22 cellular contexts compared by ENCODE assay signal in genomic region chr7:42502022-42502421, GRCh38.
DNase-seq lines count a peak whose midpoint lies in the region; ATAC-seq and TF ChIP-seq lines count a peak whose summit lies in the region.
"Had no signal": no experiment of that assay in that cellular context is flagged by ENCODE, and none has a peak within 500 bp of the region (broad histone marks: within the 10 kb centered on the region; RNA-seq: fewer than 3 reads in every experiment).

No MANE protein-coding gene starts in this region.

- intact Hi-C loops in esophagus squamous epithelium (cut with DNase I), result no loop called here

- H3K27ac ChIP-seq in WERI-Rb-1 (no peak overlapping the region), esophagus squamous epithelium (no peak overlapping the region)
- H3K27ac ChIP-seq: BLaER1, dorsolateral prefrontal cortex, thoracic aorta had no signal

- H3K9me3 ChIP-seq in WERI-Rb-1 (ENCODE audit: severe bottlenecking), result no peaks in the 10 kb centered on the region
- H3K9me3 ChIP-seq in esophagus squamous epithelium, result no peaks in the 10 kb centered on the region
- H3K9me3 ChIP-seq: BLaER1, mucosa of descending colon, thoracic aorta had no signal

- TF ChIP-seq POLR2A in esophagus squamous epithelium (IDR thresholded peaks at IDR 0.05), result no peak

- H3K4me1 ChIP-seq in esophagus squamous epithelium, result no peaks in the 10 kb centered on the region
- H3K4me1 ChIP-seq: BLaER1 had no signal

- H3K4me3 ChIP-seq in WERI-Rb-1 (ENCODE audit: low read depth, low read length) (no peak overlapping the region), esophagus squamous epithelium (no peak overlapping the region)
- H3K4me3 ChIP-seq: BLaER1, dorsolateral prefrontal cortex, mucosa of descending colon, thoracic aorta had no signal

- no peaks in the 10 kb centered on the region for H3K27me3 ChIP-seq in WERI-Rb-1 (ENCODE audit: insufficient read depth, low read depth, severe bottlenecking)
- H3K27me3 ChIP-seq in esophagus squamous epithelium, result no peaks in the 10 kb centered on the region
- H3K27me3 ChIP-seq: BLaER1 had no signal

- ATAC-seq in esophagus mucosa (peak; percentile 47), GM18502 (IDR thresholded peaks at IDR 0.05; ENCODE audit: poor library complexity, unreplicated experiment) (no peak)
- ATAC-seq: activated CD8-positive, alpha-beta T cell treated with anti-CD3 and anti-CD28 coated beads for 36 hours; activated T-cell treated with anti-CD3 and anti-CD28 coated beads, Interleukin-2, amount 50 U/mL, for 72 hours; HepG2; mucosa of descending colon had no signal

- no peak for TF ChIP-seq CTCF in WERI-Rb-1 (IDR thresholded peaks at IDR 0.05; ENCODE audit: low read depth, low read length)
- no peak for TF ChIP-seq CTCF in esophagus squamous epithelium (IDR thresholded peaks at IDR 0.05)

- 71 to 73% methylated on average over 1 of the region's 1 CpG for WGBS in esophagus squamous epithelium, 2 donors

- peak; percentile 33 for DNase-seq in GM04504 (ENCODE audit: low read depth)
- peak; percentile 34 for DNase-seq in RKO (ENCODE audit: low spot score)
- peak; percentile 44 for DNase-seq in renal cortical epithelial cell (ENCODE audit: low read depth)
- no peak for DNase-seq in WERI-Rb-1
- no peak for DNase-seq in DMS79 (lab: John Stamatoyannopoulos, UW)
- DNase-seq in esophagus squamous epithelium (lab: John Stamatoyannopoulos, UW), result no peak
- DNase-seq: activated B cell treated with CpG ODN at 0.5 μM for 24 hours; activated CD8-positive, alpha-beta T cell treated with anti-CD3 and anti-CD28 coated beads for 36 hours; activated naive CD8-positive, alpha-beta T cell treated with anti-CD3 and anti-CD28 coated beads for 36 hours; activated T-cell treated with anti-CD3 and anti-CD28 coated beads, Interleukin-2, amount 50 U/mL, for 72 hours; dorsolateral prefrontal cortex; hypothalamus; mucosa of descending colon; NCI-H187 treated with DMSO at 0.1 percent for 48 hours; NCI-H446 treated with DMSO at 0.1 percent for 48 hours; NK-92 treated with Interleukin-12 subunit alpha and Interleukin-12 subunit beta, amount 100 ng/mL, for 24 hours; stimulated activated CD4-positive, alpha-beta T cell treated with anti-CD3 and anti-CD28 coated beads, Interleukin-12 subunit alpha, Interleukin-12 subunit beta, amount 100 ng/mL, for 4 hours had no signal

- H3K36me3 ChIP-seq in WERI-Rb-1 (no peaks in the 10 kb centered on the region), esophagus squamous epithelium (no peaks in the 10 kb centered on the region)
- H3K36me3 ChIP-seq: BLaER1, thoracic aorta had no signal

Comparison
In these comparisons a context has a peak if more than half of its experiments do, and no peak if none do; other contexts are left out.
1. DNase-seq: peak in GM04504 (single experiment), RKO (single experiment) and renal cortical epithelial cell (single experiment); none in WERI-Rb-1 (single experiment), DMS79 (single experiment) and esophagus squamous epithelium (single experiment).